ENCODE assay signal across 16 cellular contexts in the genomic region with DNA sequence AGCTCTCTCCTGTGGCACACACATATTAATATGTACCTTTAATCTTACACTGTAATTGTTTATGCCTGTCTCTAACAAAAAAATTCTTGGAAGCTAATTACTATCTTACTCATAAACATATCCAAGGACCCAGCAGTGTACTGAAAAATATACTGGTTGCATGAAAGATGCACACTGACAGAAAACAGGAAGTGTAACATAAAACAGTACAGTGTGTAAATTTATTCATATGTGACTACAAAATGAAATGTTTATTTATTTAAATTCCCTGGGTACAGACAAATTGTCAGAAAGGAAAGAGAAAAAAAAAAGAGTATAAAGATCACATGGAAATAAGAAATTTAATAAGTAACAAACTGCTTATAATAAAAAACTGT. TPM values are rescaled to one million over a fixed set of nuclear protein-coding genes. Genes with fewer than 3 reads are reported as not detected.
A peak's percentile ranks its signal among the peaks of the same experiment; 100 is the strongest.
DNase-seq lines count a peak whose midpoint lies in the region; ATAC-seq lines count a peak whose summit lies in the region.
"Had no signal": no experiment of that assay in that cellular context is flagged by ENCODE, and none has a peak within 500 bp of the region (broad histone marks: within the 10 kb centered on the region; RNA-seq: fewer than 3 reads in every experiment).

No MANE protein-coding gene starts in this region.

- CTCF ChIA-PET in activated CD4-positive, alpha-beta memory T cell treated with anti-CD3 and anti-CD28 coated beads for 36 hours (lab: Charles Lee), result interaction anchor here (1.2 kb wide), 1 partner anchor 160 kb away, joined by 4 read pairs; no protein-coding TSS in a partner anchor

- H3K36me3 Mint-ChIP-seq in memory B cell, result peaks cover 9% of the 10 kb centered on the region
- no peaks in the 10 kb centered on the region for H3K36me3 Mint-ChIP-seq in activated CD4-positive, alpha-beta memory T cell treated with anti-CD3 and anti-CD28 coated beads for 36 hours

- peaks cover 62% of the 10 kb centered on the region for H3K4me1 Mint-ChIP-seq in memory B cell
- peaks cover 71% of the 10 kb centered on the region for H3K4me1 Mint-ChIP-seq in activated CD4-positive, alpha-beta memory T cell treated with anti-CD3 and anti-CD28 coated beads for 36 hours (ENCODE audit: low read depth)

- H3K4me3 Mint-ChIP-seq in memory B cell, result peak overlapping the region; percentile 42
- no peak overlapping the region for H3K4me3 Mint-ChIP-seq in activated CD4-positive, alpha-beta memory T cell treated with anti-CD3 and anti-CD28 coated beads for 36 hours
- H3K4me3 Mint-ChIP-seq: activated CD8-positive, alpha-beta T cell treated with anti-CD3 and anti-CD28 coated beads, Interleukin-2, amount 10 ng/mL, durations not matched to agents 7 days and 5 days; stimulated activated naive CD8-positive, alpha-beta T cell treated with anti-CD3 and anti-CD28 coated beads, Interleukin-15, Interleukin-2, amounts not matched to agents 100 ng/mL and 50 ng/mL, for 24 hours had no signal

- ATAC-seq in GM18868 (IDR thresholded peaks at IDR 0.05; ENCODE audit: unreplicated experiment) (peak; percentile 12), GM21717 (IDR thresholded peaks at IDR 0.05; ENCODE audit: unreplicated experiment) (peak; percentile 20), HG03439 (IDR thresholded peaks at IDR 0.05; ENCODE audit: unreplicated experiment) (peak; percentile 11), memory B cell (ENCODE audit: low read depth) (peak; percentile 60)
- ATAC-seq in activated CD4-positive, CD25-positive, alpha-beta regulatory T cell treated with anti-CD3 and anti-CD28 coated beads, Interleukin-2, amount 50 U/mL, for 24 hours, result no peak
- ATAC-seq: activated CD8-positive, alpha-beta T cell treated with anti-CD3 and anti-CD28 coated beads, Interleukin-2, amount 10 ng/mL, durations not matched to agents 7 days and 5 days; gastroesophageal sphincter had no signal

- POLR2A ChIA-PET in activated CD4-positive, alpha-beta memory T cell treated with anti-CD3 and anti-CD28 coated beads for 36 hours (lab: Charles Lee), result no interaction called here

- DNase-seq in memory B cell (ENCODE audit: low spot score in 2 of 2) (no peak), NCI-H1436 (lab: John Stamatoyannopoulos, UW) (no peak)
- no peak for DNase-seq in stimulated activated CD8-positive, alpha-beta memory T cell treated with anti-CD3 and anti-CD28 coated beads, Interleukin-4, amount 100 ng/mL, for 48 hours
- no peak for DNase-seq in activated CD4-positive, alpha-beta memory T cell treated with anti-CD3 and anti-CD28 coated beads for 36 hours
- DNase-seq: activated CD8-positive, alpha-beta T cell treated with anti-CD3 and anti-CD28 coated beads, Interleukin-2, amount 10 ng/mL, durations not matched to agents 7 days and 5 days; kidney glomerular epithelial cell; NCI-H1105; NCI-H510A; stimulated activated CD4-positive, alpha-beta T cell treated with anti-CD3 and anti-CD28 coated beads, Interleukin-4, amount 100 ng/mL, for 1 hour; T1000 had no signal

- peak overlapping the region; percentile 84 for H3K27ac Mint-ChIP-seq in memory B cell
- no peak overlapping the region for H3K27ac Mint-ChIP-seq in activated CD4-positive, alpha-beta memory T cell treated with anti-CD3 and anti-CD28 coated beads for 36 hours
- H3K27ac Mint-ChIP-seq: activated CD8-positive, alpha-beta T cell treated with anti-CD3 and anti-CD28 coated beads, Interleukin-2, amount 10 ng/mL, durations not matched to agents 7 days and 5 days; stimulated activated naive CD8-positive, alpha-beta T cell treated with anti-CD3 and anti-CD28 coated beads, Interleukin-15, Interleukin-2, amounts not matched to agents 100 ng/mL and 50 ng/mL, for 24 hours had no signal

- intact Hi-C loops in activated CD4-positive, alpha-beta memory T cell treated with anti-CD3 and anti-CD28 coated beads for 36 hours (cut with micrococcal nuclease), result no loop called here

- peaks cover 2% of the 10 kb centered on the region for H3K9me3 Mint-ChIP-seq in memory B cell
- H3K9me3 Mint-ChIP-seq in activated CD4-positive, alpha-beta memory T cell treated with anti-CD3 and anti-CD28 coated beads for 36 hours, result no peaks in the 10 kb centered on the region
- H3K9me3 Mint-ChIP-seq: stimulated activated naive CD8-positive, alpha-beta T cell treated with anti-CD3 and anti-CD28 coated beads, Interleukin-15, Interleukin-2, amounts not matched to agents 100 ng/mL and 50 ng/mL, for 24 hours had no signal

- H3K27me3 Mint-ChIP-seq in memory B cell, result no peaks in the 10 kb centered on the region
- H3K27me3 Mint-ChIP-seq in activated CD4-positive, alpha-beta memory T cell treated with anti-CD3 and anti-CD28 coated beads for 36 hours, result no peaks in the 10 kb centered on the region
- H3K27me3 Mint-ChIP-seq: stimulated activated naive CD8-positive, alpha-beta T cell treated with anti-CD3 and anti-CD28 coated beads, Interleukin-15, Interleukin-2, amounts not matched to agents 100 ng/mL and 50 ng/mL, for 24 hours had no signal

RNA-seq across cellular contexts. Expression of gene TMEM131, which starts 28.5 kb away (rescaled TPM):
- total RNA-seq in activated CD4-positive, alpha-beta memory T cell treated with anti-CD3 and anti-CD28 coated beads for 36 hours, result 10 to 100 TPM; 23.1 to 23.7 TPM

Comparison
In these comparisons a context has a peak if more than half of its experiments do, and no peak if none do; other contexts are left out.
1. ATAC-seq: peak in GM18868 (single experiment), GM21717 (single experiment), HG03439 (single experiment) and memory B cell (single experiment); none in activated CD4-positive, CD25-positive, alpha-beta regulatory T cell treated with anti-CD3 and anti-CD28 coated beads, Interleukin-2, amount 50 U/mL, for 24 hours (0 of 2).